In genomic region chr6:44151348-44152108, GRCh38 we compare ENCODE assay signal across 8 cellular contexts. TPM values are rescaled to one million over a fixed set of nuclear protein-coding genes. Genes with fewer than 3 reads are reported as not detected.
DNase-seq lines count a peak whose midpoint lies in the region; ATAC-seq, FAIRE-seq and TF ChIP-seq lines count a peak whose summit lies in the region.

No MANE protein-coding gene starts in this region.

- peak; percentile 99 for TF ChIP-seq CTCF in MM.1S (IDR thresholded peaks at IDR 0.05; ENCODE audit: low read length)
- peak; percentile 87 for TF ChIP-seq CTCF in activated B cell treated with CpG ODN at 0.5 μM for 24 hours (IDR thresholded peaks at IDR 0.05)
- peak; percentile 98 for TF ChIP-seq CTCF in bronchial epithelial cell (IDR thresholded peaks at IDR 0.05; ENCODE audit: insufficient read depth, low read length, severe bottlenecking)

- H4K20me1 ChIP-seq in MM.1S (ENCODE audit: insufficient read depth, low read length), result no peaks in the 10 kb centered on the region

- peak overlapping the region; percentile 25; the same call in 1 of the 2 replicates for H3K4me2 ChIP-seq in MM.1S (ENCODE audit: low read depth, low read length)

- H3K27me3 ChIP-seq in CD4-positive, alpha-beta memory T cell (ENCODE audit: insufficient read depth, low read length), result no peaks in the 10 kb centered on the region
- H3K27me3 ChIP-seq in MM.1S (replicated peaks; ENCODE audit: insufficient read depth, low read length) (no peaks in the 10 kb centered on the region), bronchial epithelial cell (ENCODE audit: control insufficient read depth, insufficient read depth, low read length) (no peaks in the 10 kb centered on the region)

- no peaks in the 10 kb centered on the region for H3K9me3 Mint-ChIP-seq in CD4-positive, alpha-beta memory T cell
- H3K9me3 Mint-ChIP-seq in activated B cell treated with CpG ODN at 0.5 μM for 24 hours, result no peaks in the 10 kb centered on the region

- H3K4me1 ChIP-seq in CD4-positive, alpha-beta memory T cell (ENCODE audit: insufficient read depth, low read length), result peaks cover 16% of the 10 kb centered on the region
- no peaks in the 10 kb centered on the region for H3K4me1 ChIP-seq in MM.1S (ENCODE audit: low read length)

- POLR2A ChIA-PET in CD4-positive, alpha-beta memory T cell (lab: Charles Lee; ENCODE audit: partially characterized antibody), result interaction anchor here (0.9 kb wide), 1 partner anchor 55 kb away, joined by 3 read pairs; no protein-coding TSS in a partner anchor
- POLR2A ChIA-PET in activated B cell treated with CpG ODN at 0.5 μM for 24 hours (lab: Charles Lee), result interaction anchor here (0.6 to 1.0 kb wide), 3 partner anchors 24 to 1344 kb away, joined by 3 to 5 read pairs (median 4); partner anchors contain the start of genes MRPL14 and TMEM63B

- CTCF ChIA-PET in CD4-positive, alpha-beta memory T cell (lab: Charles Lee; ENCODE audit: partially characterized antibody), result interaction anchor here (0.7 to 3.2 kb wide), 7 partner anchors 11 to 54 kb away, joined by 3 to 50 read pairs (median 4); no protein-coding TSS in a partner anchor
- CTCF ChIA-PET in activated B cell treated with CpG ODN at 0.5 μM for 24 hours (lab: Charles Lee), result interaction anchor here (0.7 to 2.3 kb wide), 5 partner anchors 20 to 191 kb away, joined by 3 to 25 read pairs (median 5); partner anchors contain the start of gene SPATS1

- no peak for FAIRE-seq in bronchial epithelial cell (lab: Jason Lieb, UNC)

- no peaks in the 10 kb centered on the region for H3F3A ChIP-seq in MM.1S (ENCODE audit: insufficient read depth, low read length)

- DNase-seq in CD4-positive, alpha-beta memory T cell, result peak; percentile 72 to 80 (median 72)
- DNase-seq in MM.1S (peak; percentile 64), activated B cell treated with CpG ODN at 0.5 μM for 24 hours (peak; percentile 78), bronchial epithelial cell (ENCODE audit: low read depth) (peak; percentile 69), kidney glomerular epithelial cell (lab: John Stamatoyannopoulos, UW) (peak; percentile 16)
- DNase-seq in stimulated activated CD4-positive, alpha-beta T cell treated with anti-CD3 and anti-CD28 coated beads, Interleukin-2, amount 100 ng/mL, for 24 hours, result peak; percentile 85 to 87

- peak overlapping the region in 4 of 7 donors; percentile 18 to 59 (median 28) for H3K27ac Mint-ChIP-seq in CD4-positive, alpha-beta memory T cell
- no peak overlapping the region for H3K27ac Mint-ChIP-seq in activated B cell treated with CpG ODN at 0.5 μM for 24 hours

- H3K27me3 Mint-ChIP-seq in CD4-positive, alpha-beta memory T cell, result no peaks in the 10 kb centered on the region
- no peaks in the 10 kb centered on the region for H3K27me3 Mint-ChIP-seq in activated B cell treated with CpG ODN at 0.5 μM for 24 hours

- no peak overlapping the region for H3K27ac ChIP-seq in CD4-positive, alpha-beta memory T cell (ENCODE audit: low read depth, low read length)
- no peak overlapping the region for H3K27ac ChIP-seq in MM.1S (ENCODE audit: low read length)

- H3K4me1 Mint-ChIP-seq in CD4-positive, alpha-beta memory T cell, result peaks cover 5 to 12% (median 9%) of the 10 kb centered on the region in 4 donors
- H3K4me1 Mint-ChIP-seq in activated B cell treated with CpG ODN at 0.5 μM for 24 hours, result peaks cover 5% of the 10 kb centered on the region

- intact Hi-C loops in CD4-positive, alpha-beta memory T cell (cut with micrococcal nuclease), result loop anchor here (1.0 to 2.0 kb wide), 2 partner anchors 25 to 55 kb away; partner anchors contain the start of genes MRPL14 and TMEM63B
- intact Hi-C loops in activated B cell treated with CpG ODN at 0.5 μM for 24 hours (cut with micrococcal nuclease), result loop anchor here (1.0 to 10.0 kb wide), 4 partner anchors 25 to 427 kb away; partner anchors contain the start of genes MRPL14 and TMEM63B

- no peaks in the 10 kb centered on the region for H3K79me2 ChIP-seq in MM.1S (ENCODE audit: low read length)

- H3K4me3 Mint-ChIP-seq in CD4-positive, alpha-beta memory T cell, result peak overlapping the region in 3 of 8 donors; percentile 43 to 73 (median 55)
- H3K4me3 Mint-ChIP-seq in activated B cell treated with CpG ODN at 0.5 μM for 24 hours, result no peak overlapping the region

- no peak overlapping the region for H3K9ac ChIP-seq in MM.1S (ENCODE audit: low read length)

- H3K9me2 ChIP-seq in MM.1S (replicated peaks; ENCODE audit: insufficient read depth, low read length), result no peaks in the 10 kb centered on the region

- ATAC-seq in GM19463 (IDR thresholded peaks at IDR 0.05; ENCODE audit: unreplicated experiment) (peak; percentile 70), activated B cell treated with CpG ODN at 0.5 μM for 24 hours (ENCODE audit: low read depth) (peak; percentile 92), GM18858 (IDR thresholded peaks at IDR 0.05; ENCODE audit: unreplicated experiment) (no peak)

- no peaks in the 10 kb centered on the region for H3K9me3 ChIP-seq in CD4-positive, alpha-beta memory T cell (ENCODE audit: control insufficient read depth in 1 of 2, low read length in 2 of 2)
- H3K9me3 ChIP-seq in MM.1S (replicated peaks; ENCODE audit: insufficient read depth, low read length), result no peaks in the 10 kb centered on the region

- no peak overlapping the region for H2AFZ ChIP-seq in MM.1S (ENCODE audit: low read length)

- no peak overlapping the region for H3K4me3 ChIP-seq in CD4-positive, alpha-beta memory T cell (ENCODE audit: low read length in 2 of 2)
- H3K4me3 ChIP-seq in MM.1S (ENCODE audit: low read length), result no peak overlapping the region
- no peak overlapping the region for H3K4me3 ChIP-seq in bronchial epithelial cell (ENCODE audit: low read depth, low read length)

- H3K36me3 Mint-ChIP-seq in CD4-positive, alpha-beta memory T cell, result peaks cover 8 to 26% of the 10 kb centered on the region in 2 donors
- H3K36me3 Mint-ChIP-seq in activated B cell treated with CpG ODN at 0.5 μM for 24 hours (ENCODE audit: low read depth), result peaks cover 28% of the 10 kb centered on the region

- H3K36me3 ChIP-seq in CD4-positive, alpha-beta memory T cell (ENCODE audit: insufficient read depth, low read length), result peaks cover 16% of the 10 kb centered on the region
- H3K36me3 ChIP-seq in MM.1S (replicated peaks; ENCODE audit: insufficient read depth, low read length) (no peaks in the 10 kb centered on the region), bronchial epithelial cell (ENCODE audit: control insufficient read depth, insufficient read depth, low read length) (peaks cover 56% of the 10 kb centered on the region)

RNA-seq across cellular contexts. Expression of gene CAPN11, which starts 7.1 kb away (rescaled TPM):
- total RNA-seq in CD4-positive, alpha-beta memory T cell, result not detected
- not detected for polyA plus RNA-seq in CD4-positive, alpha-beta memory T cell
- not detected in 2 replicates for total RNA-seq in activated B cell treated with CpG ODN at 0.5 μM for 24 hours
- total RNA-seq in bronchial epithelial cell, result not detected in 2 replicates

RNA-seq across cellular contexts. Expression of gene TMEM63B, which starts 24.2 kb away (rescaled TPM):
- total RNA-seq in CD4-positive, alpha-beta memory T cell, result 10 to 100 TPM; 20.7 to 24.1 TPM
- 1 to 10 TPM in 1 of 2 donors, under 1 TPM in 1; 0.91 to 2.3 TPM for polyA plus RNA-seq in CD4-positive, alpha-beta memory T cell
- total RNA-seq in activated B cell treated with CpG ODN at 0.5 μM for 24 hours (12.3 and 13.9 TPM in 2 replicates), bronchial epithelial cell (27.4 and 40.3 TPM in 2 replicates)

RNA-seq across cellular contexts. Expression of gene MRPL14, which starts 24.3 kb away (rescaled TPM):
- 10 to 100 TPM; 21.7 to 23.9 TPM for total RNA-seq in CD4-positive, alpha-beta memory T cell
- 100 to 1,000 TPM; 103 to 123 TPM for polyA plus RNA-seq in CD4-positive, alpha-beta memory T cell
- 40.5 and 45.5 TPM in 2 replicates for total RNA-seq in activated B cell treated with CpG ODN at 0.5 μM for 24 hours
- total RNA-seq in bronchial epithelial cell, result 66.3 and 90.0 TPM in 2 replicates

Comparison
In these comparisons a context has a peak if more than half of its experiments do, and no peak if none do; other contexts are left out.
1. DNase-seq: peak in every context shown above with its lines; median percentile 86 in stimulated activated CD4-positive, alpha-beta T cell treated with anti-CD3 and anti-CD28 coated beads, Interleukin-2, amount 100 ng/mL, for 24 hours; 78 in activated B cell treated with CpG ODN at 0.5 μM for 24 hours; 72 in CD4-positive, alpha-beta memory T cell; 69 in bronchial epithelial cell; 64 in MM.1S; 16 in kidney glomerular epithelial cell.